In genomic region chr21:36048357-36048756, GRCh38 we compare ENCODE assay signal across 2 cellular contexts.
TF ChIP-seq lines count a peak whose summit lies in the region.

No MANE protein-coding gene starts in this region.

TF ChIP-seq in IMR-90, 13 proteins besides CTCF, POLR2A, EP300 and RAD21:
- TF ChIP-seq ELK1 (IDR thresholded peaks at IDR 0.05; ENCODE audit: borderline replicate concordance, low read depth, low read length) (no peak), USF2 (IDR thresholded peaks at IDR 0.05; ENCODE audit: low read depth, low read length) (no peak), CHD1 (IDR thresholded peaks at IDR 0.05; ENCODE audit: low read depth, low read length) (no peak), SMC3 (IDR thresholded peaks at IDR 0.05; ENCODE audit: low read depth, low read length) (no peak), BHLHE40 (IDR thresholded peaks at IDR 0.05; ENCODE audit: low read depth, low read length) (no peak), FOS (IDR thresholded peaks at IDR 0.05; ENCODE audit: low read depth, low read length) (no peak), RCOR1 (IDR thresholded peaks at IDR 0.05; ENCODE audit: insufficient replicate concordance, low read length) (no peak), MAFK (IDR thresholded peaks at IDR 0.05; ENCODE audit: low read depth, low read length) (no peak), MXI1 (IDR thresholded peaks at IDR 0.05; ENCODE audit: borderline replicate concordance, low read depth, low read length) (no peak)

TF ChIP-seq in K562, 482 proteins besides CTCF, POLR2A, EP300 and RAD21:
- TF ChIP-seq ZNF316 (IDR thresholded peaks at IDR 0.05) (peak; percentile 69), NBN (IDR thresholded peaks at IDR 0.05; ENCODE audit: low read depth) (no peak), HNRNPK (IDR thresholded peaks at IDR 0.05; ENCODE audit: low read depth, low read length, poor library complexity, severe bottlenecking) (no peak), C11orf30 (IDR thresholded peaks at IDR 0.05; ENCODE audit: low read depth) (peak; percentile 41; the same call in 1 of the 2 replicates), ETV6 (IDR thresholded peaks at IDR 0.05; ENCODE audit: borderline replicate concordance in 1 of 2, low read depth in 2 of 2, low read length in 1 of 2) (no peak), ETV6 (CRISPR knock-in tag; IDR thresholded peaks at IDR 0.05; ENCODE audit: borderline replicate concordance) (no peak)
TF ChIP-seq in K562: peak in this region for 2.
